15 cellular contexts compared by ENCODE assay signal in genomic region chrX:13793897-13794296, GRCh38. TPM values are rescaled to one million over a fixed set of nuclear protein-coding genes. Genes with fewer than 3 reads are reported as not detected.
"Had no signal": no experiment of that assay in that cellular context is flagged by ENCODE, and none has a peak within 500 bp of the region (broad histone marks: within the 10 kb centered on the region; RNA-seq: fewer than 3 reads in every experiment).

No MANE protein-coding gene starts in this region.

- H3K9me3 ChIP-seq: colonic mucosa, esophagus squamous epithelium, sigmoid colon, testis had no signal

- H3K27ac ChIP-seq: colonic mucosa, esophagus squamous epithelium, testis, WERI-Rb-1 had no signal

- DNase-seq: activated CD4-positive, alpha-beta memory T cell treated with anti-CD3 and anti-CD28 coated beads, Interleukin-2, amount 10 ng/mL, durations not matched to agents 7 days and 5 days; activated CD4-positive, alpha-beta T cell treated with anti-CD3 and anti-CD28 coated beads for 36 hours; activated effector memory CD4-positive, alpha-beta T cell treated with Interleukin-2 at 50 U/mL for 16 hours; activated naive CD4-positive, alpha-beta T cell treated with anti-CD3 and anti-CD28 coated beads, Interleukin-2, amount 50 U/mL, for 16 hours; activated T-cell treated with anti-CD3 and anti-CD28 coated beads, Interleukin-2, amount 50 U/mL, for 24 hours; colonic mucosa; esophagus squamous epithelium; immature natural killer cell; sigmoid colon; stimulated activated CD4-positive, alpha-beta T cell treated with anti-CD3 and anti-CD28 coated beads, Interleukin-1b, Interleukin-23, amount 100 ng/mL, for 48 hours; stimulated activated naive CD8-positive, alpha-beta T cell treated with anti-CD3 and anti-CD28 coated beads, Interleukin-15, amount 100 ng/mL, for 72 hours; T-helper 17 cell; testis; WERI-Rb-1 had no signal

- H3K4me3 ChIP-seq: colonic mucosa, esophagus squamous epithelium, sigmoid colon, testis had no signal

- H3K4me3 Mint-ChIP-seq: activated CD4-positive, alpha-beta memory T cell treated with anti-CD3 and anti-CD28 coated beads, Interleukin-2, amount 10 ng/mL, durations not matched to agents 7 days and 5 days; activated CD4-positive, alpha-beta T cell treated with anti-CD3 and anti-CD28 coated beads for 36 hours; activated T-cell treated with anti-CD3 and anti-CD28 coated beads, Interleukin-2, amount 50 U/mL, for 24 hours; natural killer cell treated with Interleukin-12 subunit alpha and Interleukin-12 subunit beta and Interleukin-15 and Interleukin-18, amount 100 ng/mL, for 72 hours; stimulated activated naive CD8-positive, alpha-beta T cell treated with anti-CD3 and anti-CD28 coated beads, Interleukin-15, amount 100 ng/mL, for 72 hours; T-helper 17 cell had no signal

- H3K27ac Mint-ChIP-seq: activated CD4-positive, alpha-beta memory T cell treated with anti-CD3 and anti-CD28 coated beads, Interleukin-2, amount 10 ng/mL, durations not matched to agents 7 days and 5 days; activated CD4-positive, alpha-beta T cell treated with anti-CD3 and anti-CD28 coated beads for 36 hours; activated T-cell treated with anti-CD3 and anti-CD28 coated beads, Interleukin-2, amount 50 U/mL, for 24 hours; natural killer cell treated with Interleukin-12 subunit alpha and Interleukin-12 subunit beta and Interleukin-15 and Interleukin-18, amount 100 ng/mL, for 72 hours; T-helper 17 cell had no signal

- ATAC-seq: activated CD4-positive, alpha-beta T cell treated with anti-CD3 and anti-CD28 coated beads for 36 hours; natural killer cell treated with Interleukin-12 subunit alpha and Interleukin-12 subunit beta and Interleukin-15 and Interleukin-18, amount 100 ng/mL, for 72 hours; stimulated activated naive CD8-positive, alpha-beta T cell treated with anti-CD3 and anti-CD28 coated beads, Interleukin-15, amount 100 ng/mL, for 72 hours; T-helper 17 cell had no signal

- H3K27me3 Mint-ChIP-seq: activated CD4-positive, alpha-beta memory T cell treated with anti-CD3 and anti-CD28 coated beads, Interleukin-2, amount 10 ng/mL, durations not matched to agents 7 days and 5 days; stimulated activated naive CD8-positive, alpha-beta T cell treated with anti-CD3 and anti-CD28 coated beads, Interleukin-15, amount 100 ng/mL, for 72 hours had no signal

- H3K9me3 Mint-ChIP-seq: activated CD4-positive, alpha-beta memory T cell treated with anti-CD3 and anti-CD28 coated beads, Interleukin-2, amount 10 ng/mL, durations not matched to agents 7 days and 5 days; activated T-cell treated with anti-CD3 and anti-CD28 coated beads, Interleukin-2, amount 50 U/mL, for 24 hours; immature natural killer cell; natural killer cell treated with Interleukin-12 subunit alpha and Interleukin-12 subunit beta and Interleukin-15 and Interleukin-18, amount 100 ng/mL, for 72 hours; stimulated activated naive CD8-positive, alpha-beta T cell treated with anti-CD3 and anti-CD28 coated beads, Interleukin-15, amount 100 ng/mL, for 72 hours had no signal

- H3K4me1 Mint-ChIP-seq: activated CD4-positive, alpha-beta memory T cell treated with anti-CD3 and anti-CD28 coated beads, Interleukin-2, amount 10 ng/mL, durations not matched to agents 7 days and 5 days; activated CD4-positive, alpha-beta T cell treated with anti-CD3 and anti-CD28 coated beads for 36 hours; stimulated activated naive CD8-positive, alpha-beta T cell treated with anti-CD3 and anti-CD28 coated beads, Interleukin-15, amount 100 ng/mL, for 72 hours; T-helper 17 cell had no signal

- H3K36me3 ChIP-seq: colonic mucosa, esophagus squamous epithelium, sigmoid colon, WERI-Rb-1 had no signal

- H3K36me3 Mint-ChIP-seq: immature natural killer cell; natural killer cell treated with Interleukin-12 subunit alpha and Interleukin-12 subunit beta and Interleukin-15 and Interleukin-18, amount 100 ng/mL, for 72 hours had no signal

- H3K4me1 ChIP-seq: colonic mucosa, esophagus squamous epithelium, testis had no signal

- H3K27me3 ChIP-seq: colonic mucosa, esophagus squamous epithelium, sigmoid colon, testis had no signal

RNA-seq across cellular contexts. Expression of gene GPM6B, which starts 23.0 kb away (rescaled TPM):
- total RNA-seq: activated CD4-positive, alpha-beta memory T cell treated with anti-CD3 and anti-CD28 coated beads, Interleukin-2, amount 10 ng/mL, durations not matched to agents 7 days and 5 days; natural killer cell treated with Interleukin-12 subunit alpha and Interleukin-12 subunit beta and Interleukin-15 and Interleukin-18, amount 100 ng/mL, for 72 hours; T-helper 17 cell had no signal
